Comparison of ENCODE assay signal across 14 cellular contexts in genomic region chr12:64756371-64756770, GRCh38. TPM values are rescaled to one million over a fixed set of nuclear protein-coding genes. Genes with fewer than 3 reads are reported as not detected.
A peak's percentile ranks its signal among the peaks of the same experiment; 100 is the strongest.
DNase-seq lines count a peak whose midpoint lies in the region; ATAC-seq and TF ChIP-seq lines count a peak whose summit lies in the region.
"Had no signal": no experiment of that assay in that cellular context is flagged by ENCODE, and none has a peak within 500 bp of the region (broad histone marks: within the 10 kb centered on the region; RNA-seq: fewer than 3 reads in every experiment).

No MANE protein-coding gene starts in this region.

- H3K9me3 ChIP-seq in right atrium auricular region (no peaks in the 10 kb centered on the region), WERI-Rb-1 (ENCODE audit: severe bottlenecking) (no peaks in the 10 kb centered on the region)
- H3K9me3 ChIP-seq: heart left ventricle had no signal

- H3K36me3 ChIP-seq in right atrium auricular region (no peaks in the 10 kb centered on the region), WERI-Rb-1 (no peaks in the 10 kb centered on the region; the same call in 1 of the 2 replicates)

- no peaks in the 10 kb centered on the region for H3K27me3 ChIP-seq in right atrium auricular region
- no peaks in the 10 kb centered on the region for H3K27me3 ChIP-seq in WERI-Rb-1 (ENCODE audit: insufficient read depth, low read depth, severe bottlenecking)
- H3K27me3 ChIP-seq: heart left ventricle had no signal

- ATAC-seq in GM18907 (IDR thresholded peaks at IDR 0.05; ENCODE audit: unreplicated experiment) (peak; percentile 39), HG02884 (IDR thresholded peaks at IDR 0.05; ENCODE audit: unreplicated experiment) (peak; percentile 41)
- ATAC-seq: heart left ventricle, left ventricle myocardium superior had no signal

- H3K27ac ChIP-seq in right atrium auricular region: no peak overlapping the region
- no peak overlapping the region for H3K27ac ChIP-seq in WERI-Rb-1

- TF ChIP-seq CTCF in GM10248 (IDR thresholded peaks at IDR 0.05; ENCODE audit: control extremely low read depth, extremely low read depth, low read depth, missing control alignments) (no peak), right atrium auricular region (IDR thresholded peaks at IDR 0.05) (no peak), WERI-Rb-1 (IDR thresholded peaks at IDR 0.05; ENCODE audit: low read depth, low read length) (no peak)

- POLR2A ChIA-PET in GM10248 (lab: Yijun Ruan, JAX): interaction anchor here (0.6 kb wide), 1 partner anchor 53 kb away, joined by 3 read pairs; no protein-coding TSS in a partner anchor

- peak; percentile 48 for DNase-seq in GM10248 (ENCODE audit: extremely low spot score)
- peak; percentile 10 for DNase-seq in OCI-M1 (lab: John Stamatoyannopoulos, UW)
- no peak for DNase-seq in right atrium auricular region (ENCODE audit: low spot score)
- no peak for DNase-seq in UCSD-AML1 (lab: John Stamatoyannopoulos, UW; ENCODE audit: unreplicated experiment)
- DNase-seq in WERI-Rb-1: no peak
- no peak for DNase-seq in occipital lobe (lab: John Stamatoyannopoulos, UW)
- DNase-seq: activated effector memory CD4-positive, alpha-beta T cell treated with anti-CD3 and anti-CD28 coated beads, Interleukin-2, amount 50 U/mL, for 16 hours; EL; heart left ventricle; left ventricle myocardium superior; NCI-H146; SHP77 treated with DMSO at 0.1 percent for 48 hours had no signal

- CTCF ChIA-PET in GM10248 (lab: Yijun Ruan, JAX): interaction anchor here (0.8 to 2.6 kb wide), 8 partner anchors 8 to 207 kb away, joined by 3 to 8 read pairs (median 4); no protein-coding TSS in a partner anchor

- peaks cover 0 to 35% of the 10 kb centered on the region in 2 donors for H3K4me1 ChIP-seq in right atrium auricular region

- H3K4me3 ChIP-seq in right atrium auricular region (no peak overlapping the region), WERI-Rb-1 (ENCODE audit: low read depth, low read length) (no peak overlapping the region)

RNA-seq across cellular contexts. Expression of gene GNS, which starts 2.8 kb away (rescaled TPM):
- total RNA-seq in right atrium auricular region (100 to 1,000 TPM in 1 of 2 donors, 10 to 100 TPM in 1; 76.5 to 106 TPM), occipital lobe (45.9 TPM)

Comparison
In these comparisons a context has a peak if more than half of its experiments do, and no peak if none do; other contexts are left out.
1. DNase-seq: peak in GM10248 (single experiment) and OCI-M1 (single experiment); none in right atrium auricular region (single experiment), UCSD-AML1 (single experiment), WERI-Rb-1 (single experiment) and occipital lobe (single experiment).